8 cellular contexts compared by ENCODE assay signal in genomic region chr1:169044296-169044695, GRCh38.
A peak's percentile ranks its signal among the peaks of the same experiment; 100 is the strongest.
DNase-seq lines count a peak whose midpoint lies in the region; ATAC-seq and TF ChIP-seq lines count a peak whose summit lies in the region.

No MANE protein-coding gene starts in this region.

- 86% methylated on average over 3 of the region's 3 CpGs for WGBS in heart right ventricle, 2 donors

- peaks cover 0 to 35% (median 11%) of the 10 kb centered on the region in 9 donors for H3K4me1 ChIP-seq in heart right ventricle

- H3K4me3 ChIP-seq in heart right ventricle (no peak overlapping the region), WERI-Rb-1 (ENCODE audit: low read depth, low read length) (no peak overlapping the region)

- TF ChIP-seq CTCF in heart right ventricle (IDR thresholded peaks at IDR 0.05) (no peak), WERI-Rb-1 (IDR thresholded peaks at IDR 0.05; ENCODE audit: low read depth, low read length) (no peak)

- H3K27ac ChIP-seq in heart right ventricle: peak overlapping the region in 1 of 10 donors; percentile 57
- no peak overlapping the region for H3K27ac ChIP-seq in WERI-Rb-1

- intact Hi-C loops in heart right ventricle (cut with DNase I): no loop called here

- H3K9me3 ChIP-seq in heart right ventricle: no peaks in the 10 kb centered on the region
- no peaks in the 10 kb centered on the region for H3K9me3 ChIP-seq in WERI-Rb-1 (ENCODE audit: severe bottlenecking)

- DNase-seq in A172 (ENCODE audit: low spot score): peak; percentile 19
- peak; percentile 88 for DNase-seq in SIG-M5 treated with dmso at 0.1 percent for 504 hours (lab: John Stamatoyannopoulos, UW; ENCODE audit: unreplicated experiment)
- DNase-seq in heart right ventricle: no peak
- DNase-seq in WERI-Rb-1: no peak
- DNase-seq in NCI-H2029 treated with DMSO at 0.1 percent for 48 hours (lab: John Stamatoyannopoulos, UW): no peak
- no peak for DNase-seq in NCI-H345 (lab: John Stamatoyannopoulos, UW)

- H3K36me3 ChIP-seq in heart right ventricle (no peaks in the 10 kb centered on the region), WERI-Rb-1 (no peaks in the 10 kb centered on the region)

- ATAC-seq in GM18868 (IDR thresholded peaks at IDR 0.05; ENCODE audit: unreplicated experiment) (peak; percentile 89), HG03045 (IDR thresholded peaks at IDR 0.05; ENCODE audit: unreplicated experiment) (peak; percentile 72), heart right ventricle (peak in 7 of 8 donors; percentile 50 to 70 (median 63))

- H3K27me3 ChIP-seq in heart right ventricle (no peaks in the 10 kb centered on the region), WERI-Rb-1 (ENCODE audit: insufficient read depth, low read depth, severe bottlenecking) (no peaks in the 10 kb centered on the region)

Comparison
In these comparisons a context has a peak if more than half of its experiments do, and no peak if none do; other contexts are left out.
1. DNase-seq: peak in A172 (single experiment) and SIG-M5 treated with dmso at 0.1 percent for 504 hours (single experiment); none in heart right ventricle (0 of 2), WERI-Rb-1 (single experiment), NCI-H2029 treated with DMSO at 0.1 percent for 48 hours (single experiment) and NCI-H345 (single experiment).
2. Peak in every context shown above with its lines, with median percentiles within 50 percentile points of each other: ATAC-seq.